18 cellular contexts compared by ENCODE assay signal in genomic region chr10:131650771-131651673, GRCh38.
"Had no signal": no experiment of that assay in that cellular context is flagged by ENCODE, and none has a peak within 500 bp of the region (broad histone marks: within the 10 kb centered on the region; RNA-seq: fewer than 3 reads in every experiment).

No MANE protein-coding gene starts in this region.

- H3K9me3 Mint-ChIP-seq: activated CD4-positive, alpha-beta T cell treated with anti-CD3 and anti-CD28 coated beads, Interleukin-2, amount 10 ng/mL, durations not matched to agents 24 days and 14 days; activated naive CD4-positive, alpha-beta T cell treated with anti-CD3 and anti-CD28 coated beads for 36 hours; activated naive CD8-positive, alpha-beta T cell treated with anti-CD3 and anti-CD28 coated beads, Interleukin-2, amount 50 U/mL, for 24 hours; activated T-helper 2 cell treated with anti-CD3 and anti-CD28 coated beads, Interferon-gamma antibody, Interleukin-2, Interleukin-4, amounts not matched to agents 10 μg/mL and 5 μg/mL and 100 μg/mL, durations not matched to agents 14 hours and 24 hours and 36 hours; stimulated activated naive CD8-positive, alpha-beta T cell treated with anti-CD3 and anti-CD28 coated beads, Interleukin-15, Interleukin-2, amounts not matched to agents 100 ng/mL and 50 ng/mL, for 24 hours; T-helper 1 cell treated with Interleukin-12 subunit alpha and Interleukin-12 subunit beta and Interleukin-4 antibody, amounts not matched to agents 30 μg/mL and 1 μg/mL, for 36 hours had no signal

- H3K27ac ChIP-seq: breast epithelium, gastrocnemius medialis, heart left ventricle, left lung, psoas muscle, right lobe of liver had no signal

- H3K4me3 Mint-ChIP-seq: activated CD4-positive, alpha-beta T cell treated with anti-CD3 and anti-CD28 coated beads, Interleukin-2, amount 10 ng/mL, durations not matched to agents 24 days and 14 days; activated naive CD4-positive, alpha-beta T cell treated with anti-CD3 and anti-CD28 coated beads for 36 hours; activated naive CD8-positive, alpha-beta T cell treated with anti-CD3 and anti-CD28 coated beads, Interleukin-2, amount 50 U/mL, for 24 hours; stimulated activated naive CD8-positive, alpha-beta T cell treated with anti-CD3 and anti-CD28 coated beads, Interleukin-15, Interleukin-2, amounts not matched to agents 100 ng/mL and 50 ng/mL, for 24 hours; T-helper 1 cell treated with Interleukin-12 subunit alpha and Interleukin-12 subunit beta and Interleukin-4 antibody, amounts not matched to agents 30 μg/mL and 1 μg/mL, for 36 hours had no signal

- H3K9me3 ChIP-seq: breast epithelium, gastrocnemius medialis, heart left ventricle, left lung, psoas muscle, right lobe of liver had no signal

- DNase-seq: activated CD4-positive, alpha-beta T cell treated with anti-CD3 and anti-CD28 coated beads, Interleukin-2, amount 10 ng/mL, durations not matched to agents 24 days and 14 days; activated CD4-positive, CD25-positive, alpha-beta regulatory T cell; activated naive CD4-positive, alpha-beta T cell treated with anti-CD3 and anti-CD28 coated beads for 36 hours; activated naive CD8-positive, alpha-beta T cell treated with anti-CD3 and anti-CD28 coated beads, Interleukin-2, amount 50 U/mL, for 24 hours; activated T-cell treated with anti-CD3 and anti-CD28 coated beads, Interleukin-2, amount 50 U/mL, for 1 hour; cerebellar nuclear complex; dermis blood vessel endothelial cell; gastrocnemius medialis; heart left ventricle; mammary epithelial cell; naive B cell; psoas muscle had no signal

- H3K36me3 Mint-ChIP-seq: naive B cell had no signal

- H3K36me3 ChIP-seq: breast epithelium, gastrocnemius medialis, heart left ventricle, left lung, right lobe of liver had no signal

- H3K27ac Mint-ChIP-seq: activated CD4-positive, alpha-beta T cell treated with anti-CD3 and anti-CD28 coated beads, Interleukin-2, amount 10 ng/mL, durations not matched to agents 24 days and 14 days; activated naive CD4-positive, alpha-beta T cell treated with anti-CD3 and anti-CD28 coated beads for 36 hours; activated naive CD8-positive, alpha-beta T cell treated with anti-CD3 and anti-CD28 coated beads, Interleukin-2, amount 50 U/mL, for 24 hours; activated T-helper 2 cell treated with anti-CD3 and anti-CD28 coated beads, Interferon-gamma antibody, Interleukin-2, Interleukin-4, amounts not matched to agents 10 μg/mL and 5 μg/mL and 100 μg/mL, durations not matched to agents 14 hours and 24 hours and 36 hours; stimulated activated naive CD8-positive, alpha-beta T cell treated with anti-CD3 and anti-CD28 coated beads, Interleukin-15, Interleukin-2, amounts not matched to agents 100 ng/mL and 50 ng/mL, for 24 hours; T-helper 1 cell treated with Interleukin-12 subunit alpha and Interleukin-12 subunit beta and Interleukin-4 antibody, amounts not matched to agents 30 μg/mL and 1 μg/mL, for 36 hours had no signal

- H3K4me3 ChIP-seq: breast epithelium, gastrocnemius medialis, heart left ventricle, left lung, psoas muscle, right lobe of liver had no signal

- H3K4me1 Mint-ChIP-seq: activated CD4-positive, alpha-beta T cell treated with anti-CD3 and anti-CD28 coated beads, Interleukin-2, amount 10 ng/mL, durations not matched to agents 24 days and 14 days had no signal

- H3K27me3 ChIP-seq: right lobe of liver had no signal
